In the genomic region with DNA sequence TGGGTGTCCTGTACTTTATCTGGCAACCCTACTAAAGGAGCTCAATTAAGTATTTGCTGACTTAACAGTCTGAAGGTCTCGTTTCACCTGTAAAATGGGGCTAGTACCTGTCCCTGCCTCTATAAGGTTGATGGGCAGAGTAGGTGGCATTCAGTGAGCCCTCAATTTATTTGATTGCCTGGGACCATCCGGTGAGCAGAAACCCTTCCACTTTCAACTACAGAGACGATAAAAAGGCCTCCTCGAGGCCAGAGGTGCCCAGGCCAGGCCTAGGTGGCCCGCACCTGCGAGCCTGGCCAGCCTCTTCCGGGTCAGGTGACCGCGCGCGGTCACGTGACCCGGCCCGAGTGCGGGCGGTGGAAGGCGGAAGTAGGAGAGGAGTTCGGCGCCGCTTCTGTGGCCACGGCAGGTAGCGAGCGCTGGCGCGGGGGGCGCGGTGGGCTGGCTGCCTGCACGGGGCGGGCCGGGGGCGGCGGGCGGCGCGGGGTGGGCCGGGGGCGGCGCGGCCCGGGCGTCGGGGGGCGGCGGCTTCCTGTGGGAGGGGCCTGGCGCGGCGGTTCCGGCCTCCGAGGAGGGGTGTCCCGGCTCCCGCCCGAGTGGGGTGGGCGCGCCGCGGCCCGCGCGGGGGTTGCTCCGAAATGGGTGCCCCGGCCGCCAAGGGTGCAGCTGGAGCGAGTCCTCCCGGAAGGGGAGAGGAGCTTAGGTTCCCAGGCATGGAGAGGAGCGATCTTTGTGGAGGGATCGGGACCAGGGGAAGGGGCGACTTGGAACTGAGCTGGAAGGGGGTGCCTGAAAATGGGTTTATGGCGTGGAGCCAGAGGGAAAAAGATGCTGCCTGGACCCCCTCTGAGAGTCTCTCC, we compare ENCODE assay signal across 1 cellular context.
TF ChIP-seq lines count a peak whose summit lies in the region.

WWP2 (plus strand) TSS at position 350 of the 860 bp plus-strand sequence. CDS start 24,679 bp downstream, outside the sequence.

TF ChIP-seq in GM12878, 131 proteins besides CTCF, POLR2A, EP300 and RAD21 (continued from another document and continues in another):
- TF ChIP-seq, protein P1, sequence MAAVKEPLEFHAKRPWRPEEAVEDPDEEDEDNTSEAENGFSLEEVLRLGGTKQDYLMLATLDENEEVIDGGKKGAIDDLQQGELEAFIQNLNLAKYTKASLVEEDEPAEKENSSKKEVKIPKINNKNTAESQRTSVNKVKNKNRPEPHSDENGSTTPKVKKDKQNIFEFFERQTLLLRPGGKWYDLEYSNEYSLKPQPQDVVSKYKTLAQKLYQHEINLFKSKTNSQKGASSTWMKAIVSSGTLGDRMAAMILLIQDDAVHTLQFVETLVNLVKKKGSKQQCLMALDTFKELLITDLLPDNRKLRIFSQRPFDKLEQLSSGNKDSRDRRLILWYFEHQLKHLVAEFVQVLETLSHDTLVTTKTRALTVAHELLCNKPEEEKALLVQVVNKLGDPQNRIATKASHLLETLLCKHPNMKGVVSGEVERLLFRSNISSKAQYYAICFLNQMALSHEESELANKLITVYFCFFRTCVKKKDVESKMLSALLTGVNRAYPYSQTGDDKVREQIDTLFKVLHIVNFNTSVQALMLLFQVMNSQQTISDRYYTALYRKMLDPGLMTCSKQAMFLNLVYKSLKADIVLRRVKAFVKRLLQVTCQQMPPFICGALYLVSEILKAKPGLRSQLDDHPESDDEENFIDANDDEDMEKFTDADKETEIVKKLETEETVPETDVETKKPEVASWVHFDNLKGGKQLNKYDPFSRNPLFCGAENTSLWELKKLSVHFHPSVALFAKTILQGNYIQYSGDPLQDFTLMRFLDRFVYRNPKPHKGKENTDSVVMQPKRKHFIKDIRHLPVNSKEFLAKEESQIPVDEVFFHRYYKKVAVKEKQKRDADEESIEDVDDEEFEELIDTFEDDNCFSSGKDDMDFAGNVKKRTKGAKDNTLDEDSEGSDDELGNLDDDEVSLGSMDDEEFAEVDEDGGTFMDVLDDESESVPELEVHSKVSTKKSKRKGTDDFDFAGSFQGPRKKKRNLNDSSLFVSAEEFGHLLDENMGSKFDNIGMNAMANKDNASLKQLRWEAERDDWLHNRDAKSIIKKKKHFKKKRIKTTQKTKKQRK (IDR thresholded peaks at IDR 0.05; ENCODE audit: low read depth, low read length): no peak
- TF ChIP-seq, protein P2, sequence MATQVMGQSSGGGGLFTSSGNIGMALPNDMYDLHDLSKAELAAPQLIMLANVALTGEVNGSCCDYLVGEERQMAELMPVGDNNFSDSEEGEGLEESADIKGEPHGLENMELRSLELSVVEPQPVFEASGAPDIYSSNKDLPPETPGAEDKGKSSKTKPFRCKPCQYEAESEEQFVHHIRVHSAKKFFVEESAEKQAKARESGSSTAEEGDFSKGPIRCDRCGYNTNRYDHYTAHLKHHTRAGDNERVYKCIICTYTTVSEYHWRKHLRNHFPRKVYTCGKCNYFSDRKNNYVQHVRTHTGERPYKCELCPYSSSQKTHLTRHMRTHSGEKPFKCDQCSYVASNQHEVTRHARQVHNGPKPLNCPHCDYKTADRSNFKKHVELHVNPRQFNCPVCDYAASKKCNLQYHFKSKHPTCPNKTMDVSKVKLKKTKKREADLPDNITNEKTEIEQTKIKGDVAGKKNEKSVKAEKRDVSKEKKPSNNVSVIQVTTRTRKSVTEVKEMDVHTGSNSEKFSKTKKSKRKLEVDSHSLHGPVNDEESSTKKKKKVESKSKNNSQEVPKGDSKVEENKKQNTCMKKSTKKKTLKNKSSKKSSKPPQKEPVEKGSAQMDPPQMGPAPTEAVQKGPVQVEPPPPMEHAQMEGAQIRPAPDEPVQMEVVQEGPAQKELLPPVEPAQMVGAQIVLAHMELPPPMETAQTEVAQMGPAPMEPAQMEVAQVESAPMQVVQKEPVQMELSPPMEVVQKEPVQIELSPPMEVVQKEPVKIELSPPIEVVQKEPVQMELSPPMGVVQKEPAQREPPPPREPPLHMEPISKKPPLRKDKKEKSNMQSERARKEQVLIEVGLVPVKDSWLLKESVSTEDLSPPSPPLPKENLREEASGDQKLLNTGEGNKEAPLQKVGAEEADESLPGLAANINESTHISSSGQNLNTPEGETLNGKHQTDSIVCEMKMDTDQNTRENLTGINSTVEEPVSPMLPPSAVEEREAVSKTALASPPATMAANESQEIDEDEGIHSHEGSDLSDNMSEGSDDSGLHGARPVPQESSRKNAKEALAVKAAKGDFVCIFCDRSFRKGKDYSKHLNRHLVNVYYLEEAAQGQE (IDR thresholded peaks at IDR 0.05; ENCODE audit: low read depth, low read length): 0 out of 2 replicates have a peak, but pooled peaks have one; percentile 7
- TF ChIP-seq TCF7 (IDR thresholded peaks at IDR 0.05; ENCODE audit: borderline replicate concordance) (no peak), GABPA (IDR thresholded peaks at IDR 0.05; ENCODE audit: low read depth) (peak; percentile 62), MTA3 (IDR thresholded peaks at IDR 0.05; ENCODE audit: borderline replicate concordance, low read length) (0 out of 2 replicates have a peak, but pooled peaks have one; percentile 23), MXI1 (IDR thresholded peaks at IDR 0.05; ENCODE audit: low read depth, low read length) (0 out of 2 replicates have a peak, but pooled peaks have one; percentile 45), ZNF592 (IDR thresholded peaks at IDR 0.05) (0 out of 2 replicates have a peak, but pooled peaks have one; percentile 16), FOXK2 (IDR thresholded peaks at IDR 0.05) (peak; percentile 29; the same call in 1 of the 2 replicates), SP1 (IDR thresholded peaks at IDR 0.05; ENCODE audit: low read depth, low read length) (no peak), E2F4 (IDR thresholded peaks at IDR 0.05; ENCODE audit: low read depth, low read length) (no peak), FOXM1 (IDR thresholded peaks at IDR 0.05; ENCODE audit: low read depth, low read length) (no peak), ATF3 (IDR thresholded peaks at IDR 0.05; ENCODE audit: borderline replicate concordance, extremely low read depth, low read depth, low read length) (peak; percentile 99), TCF3 (IDR thresholded peaks at IDR 0.05; ENCODE audit: borderline replicate concordance, insufficient read depth, low read depth, low read length) (peak; percentile 58; the same call in 1 of the 2 replicates), ZNF207 (IDR thresholded peaks at IDR 0.05; ENCODE audit: borderline replicate concordance) (no peak), KDM1A (IDR thresholded peaks at IDR 0.05; ENCODE audit: borderline replicate concordance) (no peak), SREBF2 (IDR thresholded peaks at IDR 0.05; ENCODE audit: low read length) (no peak), TBL1XR1 (IDR thresholded peaks at IDR 0.05; ENCODE audit: low read depth, low read length) (0 out of 2 replicates have a peak, but pooled peaks have one; percentile 61), NR2C2 (IDR thresholded peaks at IDR 0.05; ENCODE audit: borderline replicate concordance, control insufficient read depth, insufficient read length, low read depth) (no peak), CBX5 (IDR thresholded peaks at IDR 0.05; ENCODE audit: low read depth) (no peak), ZBTB11 (CRISPR knock-in tag; IDR thresholded peaks at IDR 0.05) (peak; percentile 65), JUND (IDR thresholded peaks at IDR 0.05; ENCODE audit: low read depth, low read length) (no peak), JUNB (IDR thresholded peaks at IDR 0.05) (no peak), PML (IDR thresholded peaks at IDR 0.05; ENCODE audit: low read length) (0 out of 2 replicates have a peak, but pooled peaks have one; percentile 62), CBX3 (IDR thresholded peaks at IDR 0.05; ENCODE audit: borderline replicate concordance, low read depth) (no peak), FOS (IDR thresholded peaks at IDR 0.05; ENCODE audit: borderline replicate concordance, extremely low read depth, insufficient read length) (peak; percentile 57), HDGF (IDR thresholded peaks at IDR 0.05) (no peak), ZNF622 (IDR thresholded peaks at IDR 0.05) (no peak)
- TF ChIP-seq, protein P3, sequence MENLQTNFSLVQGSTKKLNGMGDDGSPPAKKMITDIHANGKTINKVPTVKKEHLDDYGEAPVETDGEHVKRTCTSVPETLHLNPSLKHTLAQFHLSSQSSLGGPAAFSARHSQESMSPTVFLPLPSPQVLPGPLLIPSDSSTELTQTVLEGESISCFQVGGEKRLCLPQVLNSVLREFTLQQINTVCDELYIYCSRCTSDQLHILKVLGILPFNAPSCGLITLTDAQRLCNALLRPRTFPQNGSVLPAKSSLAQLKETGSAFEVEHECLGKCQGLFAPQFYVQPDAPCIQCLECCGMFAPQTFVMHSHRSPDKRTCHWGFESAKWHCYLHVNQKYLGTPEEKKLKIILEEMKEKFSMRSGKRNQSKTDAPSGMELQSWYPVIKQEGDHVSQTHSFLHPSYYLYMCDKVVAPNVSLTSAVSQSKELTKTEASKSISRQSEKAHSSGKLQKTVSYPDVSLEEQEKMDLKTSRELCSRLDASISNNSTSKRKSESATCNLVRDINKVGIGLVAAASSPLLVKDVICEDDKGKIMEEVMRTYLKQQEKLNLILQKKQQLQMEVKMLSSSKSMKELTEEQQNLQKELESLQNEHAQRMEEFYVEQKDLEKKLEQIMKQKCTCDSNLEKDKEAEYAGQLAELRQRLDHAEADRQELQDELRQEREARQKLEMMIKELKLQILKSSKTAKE (IDR thresholded peaks at IDR 0.05; ENCODE audit: low read depth, poor library complexity, severe bottlenecking): no peak
- TF ChIP-seq, protein P4, sequence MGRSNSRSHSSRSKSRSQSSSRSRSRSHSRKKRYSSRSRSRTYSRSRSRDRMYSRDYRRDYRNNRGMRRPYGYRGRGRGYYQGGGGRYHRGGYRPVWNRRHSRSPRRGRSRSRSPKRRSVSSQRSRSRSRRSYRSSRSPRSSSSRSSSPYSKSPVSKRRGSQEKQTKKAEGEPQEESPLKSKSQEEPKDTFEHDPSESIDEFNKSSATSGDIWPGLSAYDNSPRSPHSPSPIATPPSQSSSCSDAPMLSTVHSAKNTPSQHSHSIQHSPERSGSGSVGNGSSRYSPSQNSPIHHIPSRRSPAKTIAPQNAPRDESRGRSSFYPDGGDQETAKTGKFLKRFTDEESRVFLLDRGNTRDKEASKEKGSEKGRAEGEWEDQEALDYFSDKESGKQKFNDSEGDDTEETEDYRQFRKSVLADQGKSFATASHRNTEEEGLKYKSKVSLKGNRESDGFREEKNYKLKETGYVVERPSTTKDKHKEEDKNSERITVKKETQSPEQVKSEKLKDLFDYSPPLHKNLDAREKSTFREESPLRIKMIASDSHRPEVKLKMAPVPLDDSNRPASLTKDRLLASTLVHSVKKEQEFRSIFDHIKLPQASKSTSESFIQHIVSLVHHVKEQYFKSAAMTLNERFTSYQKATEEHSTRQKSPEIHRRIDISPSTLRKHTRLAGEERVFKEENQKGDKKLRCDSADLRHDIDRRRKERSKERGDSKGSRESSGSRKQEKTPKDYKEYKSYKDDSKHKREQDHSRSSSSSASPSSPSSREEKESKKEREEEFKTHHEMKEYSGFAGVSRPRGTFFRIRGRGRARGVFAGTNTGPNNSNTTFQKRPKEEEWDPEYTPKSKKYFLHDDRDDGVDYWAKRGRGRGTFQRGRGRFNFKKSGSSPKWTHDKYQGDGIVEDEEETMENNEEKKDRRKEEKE (IDR thresholded peaks at IDR 0.05): no peak
